Comparison of ENCODE assay signal across 15 cellular contexts in genomic region chr19:7250951-7251350, GRCh38. TPM values are rescaled to one million over a fixed set of nuclear protein-coding genes. Genes with fewer than 3 reads are reported as not detected.
DNase-seq lines count a peak whose midpoint lies in the region; ATAC-seq and TF ChIP-seq lines count a peak whose summit lies in the region.
"Had no signal": no experiment of that assay in that cellular context is flagged by ENCODE, and none has a peak within 500 bp of the region (broad histone marks: within the 10 kb centered on the region; RNA-seq: fewer than 3 reads in every experiment).

No MANE protein-coding gene starts in this region.

- no peak overlapping the region for H3K4me3 Mint-ChIP-seq in nephron progenitor cell

- DNase-seq in breast epithelium (ENCODE audit: low spot score in 2 of 2) (no peak), mammary epithelial cell (no peak), cerebellar cortex (ENCODE audit: low spot score) (peak; percentile 13), nephron progenitor cell (no peak), SIG-M5 treated with dmso at 0.1 percent for 504 hours (lab: John Stamatoyannopoulos, UW; ENCODE audit: unreplicated experiment) (no peak)
- DNase-seq in activated CD4-positive, alpha-beta T cell treated with anti-CD3 and anti-CD28 coated beads, Interleukin-2, amount 50 U/mL, for 48 hours: no peak
- DNase-seq in activated naive CD4-positive, alpha-beta T cell treated with anti-CD3 and anti-CD28 coated beads, Interleukin-2, amount 50 U/mL, for 16 hours: no peak
- DNase-seq: 8988T, NCI-H187 treated with DMSO at 0.1 percent for 48 hours, NCI-H345, NCI-H526 treated with DMSO at 0.1 percent for 48 hours, OCI-M1, RPMI8226 had no signal

- no TSS peak for BruUV-seq in mammary epithelial cell (replicated peaks; lab: Mats Ljungman, UMichigan)

- H3K27me3 ChIP-seq in breast epithelium: no peaks in the 10 kb centered on the region
- no peaks in the 10 kb centered on the region for H3K27me3 ChIP-seq in mammary epithelial cell (ENCODE audit: insufficient read depth, low read length)

- H3K4me3 ChIP-seq in breast epithelium (no peak overlapping the region), mammary epithelial cell (replicated peaks in 1 of 3; ENCODE audit: insufficient read depth in 1 of 3, low read depth in 2 of 3, low read length in 3 of 3) (no peak overlapping the region)
- H3K4me3 ChIP-seq: K562 had no signal

- H3K27me3 Mint-ChIP-seq in nephron progenitor cell (ENCODE audit: low read depth, poor library complexity): peaks cover 11% of the 10 kb centered on the region

- no peak overlapping the region for H2AFZ ChIP-seq in mammary epithelial cell (ENCODE audit: low read depth, low read length)

- dilution Hi-C loops in mammary epithelial cell (cut with HindIII; ENCODE audit: low sequenced_read_pairs): no loop called here

- H3K79me2 ChIP-seq in mammary epithelial cell (ENCODE audit: insufficient read depth, low read length): no peaks in the 10 kb centered on the region

- H3K4me2 ChIP-seq in mammary epithelial cell (ENCODE audit: insufficient read depth, low read depth, low read length): no peak overlapping the region

- peak overlapping the region; percentile 61 for H3K27ac Mint-ChIP-seq in nephron progenitor cell

- H4K20me1 ChIP-seq in mammary epithelial cell (ENCODE audit: insufficient read depth, low read length): no peaks in the 10 kb centered on the region

- H3K9me3 ChIP-seq in breast epithelium: no peaks in the 10 kb centered on the region
- peaks cover 12% of the 10 kb centered on the region for H3K9me3 ChIP-seq in mammary epithelial cell (replicated peaks; ENCODE audit: insufficient read depth, low read length)

- no peaks in the 10 kb centered on the region for H3K36me3 ChIP-seq in breast epithelium
- no peaks in the 10 kb centered on the region for H3K36me3 ChIP-seq in mammary epithelial cell (ENCODE audit: insufficient read depth, low read length)

- intact Hi-C loops in breast epithelium (cut with DNase I; ENCODE audit: low total_unique reads) (no loop called here), mammary epithelial cell (cut with micrococcal nuclease) (no loop called here)

- H3K4me1 Mint-ChIP-seq in nephron progenitor cell: peaks cover 16% of the 10 kb centered on the region

- H3K27ac ChIP-seq in breast epithelium (peak overlapping the region; percentile 23 to 26), mammary epithelial cell (ENCODE audit: insufficient read depth, low read depth, low read length) (no peak overlapping the region)

- no peak for TF ChIP-seq POLR2A in breast epithelium (IDR thresholded peaks at IDR 0.05)

- H3K9me3 Mint-ChIP-seq in nephron progenitor cell: peaks cover 14% of the 10 kb centered on the region

- H3K4me1 ChIP-seq in breast epithelium (no peaks in the 10 kb centered on the region), mammary epithelial cell (ENCODE audit: insufficient read depth, low read length) (no peaks in the 10 kb centered on the region)

- peaks cover 8% of the 10 kb centered on the region for H3K36me3 Mint-ChIP-seq in nephron progenitor cell (ENCODE audit: low read depth)

- H3K9ac ChIP-seq in mammary epithelial cell (ENCODE audit: insufficient read depth, low read length): no peak overlapping the region

- TF ChIP-seq CTCF in breast epithelium (IDR thresholded peaks at IDR 0.05) (no peak), mammary epithelial cell (conservative IDR thresholded peaks at IDR 0.05 in 1 of 2, IDR thresholded peaks at IDR 0.05 in 1 of 2; ENCODE audit: extremely low read depth in 1 of 2, insufficient read depth in 1 of 2, low read depth in 1 of 2, low read length in 2 of 2) (no peak), nephron progenitor cell (IDR thresholded peaks at IDR 0.05) (no peak)

- no peak for ATAC-seq in HG03521 (IDR thresholded peaks at IDR 0.05; ENCODE audit: unreplicated experiment)
- ATAC-seq: K562 had no signal

- CTCF ChIA-PET in mammary epithelial cell (lab: Charles Lee; ENCODE audit: low non-redundant PET): no interaction called here

- in situ Hi-C loops in mammary epithelial cell (cut with MboI; ENCODE audit: low sequenced_read_pairs in 2 of 2): no loop called here

- WGBS in mammary epithelial cell (ENCODE audit: low coverage, missing lambda C conversion rate): 30% methylated on average over 4 of the region's 4 CpGs

RNA-seq across cellular contexts. Expression of gene INSR, which starts 43.3 kb away (rescaled TPM):
- total RNA-seq in breast epithelium: 100 to 1,000 TPM in 2 of 3 donors, 10 to 100 TPM in 1; 66.3 to 108 (median 104) TPM
- 10 to 100 TPM in 1 of 2 donors, 1 to 10 TPM in 1; 9.3 to 20.7 TPM for total RNA-seq in mammary epithelial cell
- 1.2 TPM for polyA plus RNA-seq in mammary epithelial cell
- 3.6 TPM for polyA minus RNA-seq in mammary epithelial cell
